ENCODE assay signal across 11 cellular contexts in the genomic region with DNA sequence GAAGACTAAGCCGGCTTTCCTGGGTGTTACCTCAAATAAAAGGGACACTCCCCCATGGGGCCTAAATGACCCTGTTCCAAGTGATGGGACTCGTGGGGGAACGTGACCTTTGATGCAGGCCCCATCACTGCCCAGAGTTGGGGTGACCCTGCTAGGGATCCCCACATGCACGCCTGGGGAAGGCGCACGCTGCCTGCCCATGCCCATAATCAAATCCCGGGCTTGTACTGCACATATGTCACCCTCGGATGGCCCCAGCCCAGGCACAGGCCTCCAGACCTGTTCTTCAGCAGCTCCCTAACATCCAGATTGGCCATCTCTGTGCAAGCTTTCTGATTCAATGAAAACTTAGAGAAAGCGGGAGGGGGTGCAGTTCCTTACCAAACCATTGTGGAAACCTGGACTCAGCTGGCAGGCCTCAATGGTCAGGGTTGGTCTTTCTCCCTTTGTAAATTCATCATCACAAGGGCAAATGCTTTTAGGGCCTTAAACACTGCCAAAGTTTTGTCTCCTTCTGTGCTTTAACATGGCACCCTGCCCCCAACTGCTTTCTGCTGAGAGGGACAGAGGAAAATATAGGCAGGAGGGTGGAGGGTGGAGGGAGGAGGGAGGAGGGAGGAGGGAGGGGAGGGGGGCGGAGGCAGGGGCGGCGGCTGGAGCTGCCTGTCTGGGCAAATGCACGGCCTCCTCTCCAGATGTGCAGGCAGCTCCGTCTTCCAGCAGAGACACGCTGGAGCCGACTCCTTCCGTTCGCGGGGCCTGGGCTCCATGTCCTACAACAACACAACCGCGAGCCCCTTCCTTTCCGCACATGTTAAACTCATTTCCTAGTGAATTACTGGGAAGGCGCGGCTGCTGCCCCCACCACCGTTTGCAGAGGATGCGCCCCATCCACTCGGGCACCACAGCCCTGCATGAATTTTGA. TPM values are rescaled to one million over a fixed set of nuclear protein-coding genes. Genes with fewer than 3 reads are reported as not detected.
DNase-seq lines count a peak whose midpoint lies in the region; ATAC-seq and TF ChIP-seq lines count a peak whose summit lies in the region.
"Had no signal": no experiment of that assay in that cellular context is flagged by ENCODE, and none has a peak within 500 bp of the region (broad histone marks: within the 10 kb centered on the region; RNA-seq: fewer than 3 reads in every experiment).

No MANE protein-coding gene starts in this region.

- H3K9me3 Mint-ChIP-seq in activated naive CD8-positive, alpha-beta T cell treated with anti-CD3 and anti-CD28 coated beads for 36 hours = no peaks in the 10 kb centered on the region
- no peaks in the 10 kb centered on the region for H3K9me3 Mint-ChIP-seq in activated T-helper 1 cell treated with anti-CD3 and anti-CD28 coated beads, Interleukin-12 subunit alpha, Interleukin-12 subunit beta, Interleukin-2, Interleukin-4 antibody, amounts not matched to agents 30 ng/mL and 10 ng/mL and 1 ng/mL, durations not matched to agents 14 hours and 24 hours and 36 hours
- H3K9me3 Mint-ChIP-seq in CD8-positive, alpha-beta memory T cell = no peaks in the 10 kb centered on the region
- H3K9me3 Mint-ChIP-seq: immature natural killer cell had no signal

- peaks cover 23% of the 10 kb centered on the region for H3K4me1 ChIP-seq in HEK293 (ENCODE audit: control insufficient read depth, insufficient read depth, low read length)
- H3K4me1 ChIP-seq in iPS-15b (ENCODE audit: control insufficient read depth, insufficient read depth, low read length) = peaks cover 4% of the 10 kb centered on the region
- H3K4me1 ChIP-seq in smooth muscle cell (ENCODE audit: low read depth) = peaks cover 6% of the 10 kb centered on the region
- H3K4me1 ChIP-seq in CD8-positive, alpha-beta memory T cell (ENCODE audit: insufficient read depth, low read length) = no peaks in the 10 kb centered on the region

- no peak overlapping the region for H3K4me3 Mint-ChIP-seq in activated naive CD8-positive, alpha-beta T cell treated with anti-CD3 and anti-CD28 coated beads for 36 hours
- H3K4me3 Mint-ChIP-seq in activated T-helper 1 cell treated with anti-CD3 and anti-CD28 coated beads, Interleukin-12 subunit alpha, Interleukin-12 subunit beta, Interleukin-2, Interleukin-4 antibody, amounts not matched to agents 30 ng/mL and 10 ng/mL and 1 ng/mL, durations not matched to agents 14 hours and 24 hours and 36 hours = no peak overlapping the region
- H3K4me3 Mint-ChIP-seq in CD8-positive, alpha-beta memory T cell = no peak overlapping the region
- H3K4me3 Mint-ChIP-seq: immature natural killer cell had no signal

- no peak overlapping the region for H3K4me3 ChIP-seq in HEK293 (ENCODE audit: low read depth, low read length)
- H3K4me3 ChIP-seq in coronary artery = peak overlapping the region; percentile 33
- peak overlapping the region; percentile 39 for H3K4me3 ChIP-seq in iPS-15b (ENCODE audit: low read depth, low read length)
- H3K4me3 ChIP-seq in smooth muscle cell = peak overlapping the region; percentile 37
- H3K4me3 ChIP-seq in CD8-positive, alpha-beta memory T cell (ENCODE audit: low read length) = no peak overlapping the region

- no peaks in the 10 kb centered on the region for H3K36me3 Mint-ChIP-seq in activated naive CD8-positive, alpha-beta T cell treated with anti-CD3 and anti-CD28 coated beads for 36 hours
- no peaks in the 10 kb centered on the region for H3K36me3 Mint-ChIP-seq in activated T-helper 1 cell treated with anti-CD3 and anti-CD28 coated beads, Interleukin-12 subunit alpha, Interleukin-12 subunit beta, Interleukin-2, Interleukin-4 antibody, amounts not matched to agents 30 ng/mL and 10 ng/mL and 1 ng/mL, durations not matched to agents 14 hours and 24 hours and 36 hours (ENCODE audit: low read depth)
- no peaks in the 10 kb centered on the region for H3K36me3 Mint-ChIP-seq in CD8-positive, alpha-beta memory T cell

- H3K79me2 ChIP-seq in smooth muscle cell (ENCODE audit: low read depth) = no peaks in the 10 kb centered on the region

- H3K4me2 ChIP-seq in smooth muscle cell = peak overlapping the region; percentile 87

- ATAC-seq in HG03432 (IDR thresholded peaks at IDR 0.05; ENCODE audit: unreplicated experiment) = no peak

- no peaks in the 10 kb centered on the region for H3F3A ChIP-seq in smooth muscle cell (ENCODE audit: low read depth)

- WGBS in smooth muscle cell (ENCODE audit: low lambda C conversion rate) = 44% methylated on average over 22 of the region's 27 CpGs

- no peaks in the 10 kb centered on the region for H4K20me1 ChIP-seq in smooth muscle cell (ENCODE audit: low read depth)

- peaks cover 38% of the 10 kb centered on the region for H3K27me3 Mint-ChIP-seq in activated naive CD8-positive, alpha-beta T cell treated with anti-CD3 and anti-CD28 coated beads for 36 hours
- H3K27me3 Mint-ChIP-seq in activated T-helper 1 cell treated with anti-CD3 and anti-CD28 coated beads, Interleukin-12 subunit alpha, Interleukin-12 subunit beta, Interleukin-2, Interleukin-4 antibody, amounts not matched to agents 30 ng/mL and 10 ng/mL and 1 ng/mL, durations not matched to agents 14 hours and 24 hours and 36 hours (ENCODE audit: insufficient read depth) = peaks cover 13% of the 10 kb centered on the region
- peaks cover 20 to 45% of the 10 kb centered on the region in 2 donors for H3K27me3 Mint-ChIP-seq in CD8-positive, alpha-beta memory T cell

- H3K4me1 Mint-ChIP-seq in activated naive CD8-positive, alpha-beta T cell treated with anti-CD3 and anti-CD28 coated beads for 36 hours = no peaks in the 10 kb centered on the region
- H3K4me1 Mint-ChIP-seq in activated T-helper 1 cell treated with anti-CD3 and anti-CD28 coated beads, Interleukin-12 subunit alpha, Interleukin-12 subunit beta, Interleukin-2, Interleukin-4 antibody, amounts not matched to agents 30 ng/mL and 10 ng/mL and 1 ng/mL, durations not matched to agents 14 hours and 24 hours and 36 hours (ENCODE audit: low read depth) = no peaks in the 10 kb centered on the region
- H3K4me1 Mint-ChIP-seq in CD8-positive, alpha-beta memory T cell = no peaks in the 10 kb centered on the region
- H3K4me1 Mint-ChIP-seq: immature natural killer cell had no signal

- H3K27me3 ChIP-seq in iPS-15b (ENCODE audit: control insufficient read depth, insufficient read depth, low read length) = peaks cover 28% of the 10 kb centered on the region
- peaks cover 8% of the 10 kb centered on the region for H3K27me3 ChIP-seq in smooth muscle cell (ENCODE audit: low read depth)
- no peaks in the 10 kb centered on the region for H3K27me3 ChIP-seq in CD8-positive, alpha-beta memory T cell (ENCODE audit: insufficient read depth, low read length, poor library complexity, severe bottlenecking)

- H2AFZ ChIP-seq in smooth muscle cell (ENCODE audit: low read depth) = peak overlapping the region; percentile 83

- H3K27ac ChIP-seq in HEK293 (ENCODE audit: extremely low read depth, low read depth, low read length) (peak overlapping the region; percentile 34; the same call in 1 of the 2 replicates), coronary artery (peak overlapping the region in 1 of 2 donors; percentile 59), smooth muscle cell (ENCODE audit: low read depth) (no peak overlapping the region)
- H3K27ac ChIP-seq in CD8-positive, alpha-beta memory T cell (ENCODE audit: low read depth, low read length) = no peak overlapping the region

- POLR2A ChIA-PET in HEK293 (lab: Yijun Ruan, JAX) = interaction anchor here (1.1 kb wide), 1 partner anchor 161 kb away, joined by 3 read pairs; the partner anchor contains the start of gene C10orf143
- POLR2A ChIA-PET in CD8-positive, alpha-beta memory T cell (lab: Charles Lee) = no interaction called here

- TF ChIP-seq CTCF in HEK293 (tag by site-specific recombination; IDR thresholded peaks at IDR 0.05) (no peak), coronary artery (IDR thresholded peaks at IDR 0.05) (no peak), smooth muscle cell (IDR thresholded peaks at IDR 0.05; ENCODE audit: borderline replicate concordance, insufficient read depth, poor library complexity, severe bottlenecking) (no peak)

- CTCF ChIA-PET in HEK293 (lab: Yijun Ruan, JAX) = interaction anchor here (1.2 kb wide), 1 partner anchor 160 kb away, joined by 5 read pairs; the partner anchor contains the start of gene C10orf143
- CTCF ChIA-PET in CD8-positive, alpha-beta memory T cell (lab: Charles Lee) = no interaction called here

- no peak overlapping the region for H3K27ac Mint-ChIP-seq in activated naive CD8-positive, alpha-beta T cell treated with anti-CD3 and anti-CD28 coated beads for 36 hours
- H3K27ac Mint-ChIP-seq in activated T-helper 1 cell treated with anti-CD3 and anti-CD28 coated beads, Interleukin-12 subunit alpha, Interleukin-12 subunit beta, Interleukin-2, Interleukin-4 antibody, amounts not matched to agents 30 ng/mL and 10 ng/mL and 1 ng/mL, durations not matched to agents 14 hours and 24 hours and 36 hours = no peak overlapping the region
- no peak overlapping the region for H3K27ac Mint-ChIP-seq in CD8-positive, alpha-beta memory T cell
- H3K27ac Mint-ChIP-seq: immature natural killer cell had no signal

- H3K36me3 ChIP-seq in HEK293 (ENCODE audit: control insufficient read depth in 2 of 2, insufficient read depth in 1 of 2, low read length in 2 of 2) (peaks cover 0 to 7% of the 10 kb centered on the region in 2 experiments; a peak in 2 of 3 replicates), iPS-15b (ENCODE audit: control insufficient read depth, insufficient read depth, low read length) (no peaks in the 10 kb centered on the region), smooth muscle cell (ENCODE audit: low read depth) (no peaks in the 10 kb centered on the region)
- no peaks in the 10 kb centered on the region for H3K36me3 ChIP-seq in CD8-positive, alpha-beta memory T cell (ENCODE audit: insufficient read depth, low read length)

- H3K9ac ChIP-seq in iPS-15b (ENCODE audit: low read depth, low read length) (no peak overlapping the region), smooth muscle cell (ENCODE audit: low read depth) (no peak overlapping the region)

- intact Hi-C loops in activated T-helper 1 cell treated with anti-CD3 and anti-CD28 coated beads, Interleukin-12 subunit alpha, Interleukin-12 subunit beta, Interleukin-2, Interleukin-4 antibody, amounts not matched to agents 30 ng/mL and 10 ng/mL and 1 ng/mL, durations not matched to agents 14 hours and 24 hours and 36 hours (cut with micrococcal nuclease) = no loop called here

- DNase-seq in coronary artery (ENCODE audit: low spot score) = no peak
- DNase-seq in smooth muscle cell (lab: John Stamatoyannopoulos, UW; ENCODE audit: unreplicated experiment) = peak; percentile 26
- no peak for DNase-seq in activated naive CD8-positive, alpha-beta T cell treated with anti-CD3 and anti-CD28 coated beads for 36 hours
- no peak for DNase-seq in activated T-helper 1 cell treated with anti-CD3 and anti-CD28 coated beads, Interleukin-12 subunit alpha, Interleukin-12 subunit beta, Interleukin-2, Interleukin-4 antibody, amounts not matched to agents 30 ng/mL and 10 ng/mL and 1 ng/mL, durations not matched to agents 14 hours and 24 hours and 36 hours (ENCODE audit: low spot score)
- DNase-seq in CD8-positive, alpha-beta memory T cell = no peak
- DNase-seq: DMS153, immature natural killer cell, NCI-H2227 treated with DMSO at 0.1 percent for 48 hours had no signal

- no peaks in the 10 kb centered on the region for H3K9me3 ChIP-seq in HEK293 (ENCODE audit: control insufficient read depth, insufficient read depth, low read depth, low read length)
- H3K9me3 ChIP-seq in iPS-15b (ENCODE audit: control insufficient read depth, insufficient read depth, low read length) = no peaks in the 10 kb centered on the region
- H3K9me3 ChIP-seq in smooth muscle cell (replicated peaks; ENCODE audit: low read depth) = no peaks in the 10 kb centered on the region
- no peaks in the 10 kb centered on the region for H3K9me3 ChIP-seq in CD8-positive, alpha-beta memory T cell (ENCODE audit: low read length)

RNA-seq across cellular contexts. Expression of gene EBF3, which starts 14.4 kb away (rescaled TPM):
- total RNA-seq in smooth muscle cell = 0.04 TPM in 1 of 2 replicates, not detected in the other
- polyA plus RNA-seq in smooth muscle cell = 0.14 TPM in 1 of 2 replicates, not detected in the other
- total RNA-seq in activated naive CD8-positive, alpha-beta T cell treated with anti-CD3 and anti-CD28 coated beads for 36 hours = not detected
- not detected in 2 replicates for total RNA-seq in activated T-helper 1 cell treated with anti-CD3 and anti-CD28 coated beads, Interleukin-12 subunit alpha, Interleukin-12 subunit beta, Interleukin-2, Interleukin-4 antibody, amounts not matched to agents 30 ng/mL and 10 ng/mL and 1 ng/mL, durations not matched to agents 14 hours and 24 hours and 36 hours
- not detected for total RNA-seq in CD8-positive, alpha-beta memory T cell
- polyA plus RNA-seq in CD8-positive, alpha-beta memory T cell = not detected
- polyA plus RNA-seq: immature natural killer cell had no signal

Comparison
In these comparisons a context has a peak if more than half of its experiments do, and no peak if none do; other contexts are left out.
1. H3K4me3 ChIP-seq: peak in coronary artery (single experiment), iPS-15b (single experiment) and smooth muscle cell (single experiment); none in HEK293 (single experiment) and CD8-positive, alpha-beta memory T cell (single experiment).